17 cellular contexts compared by ENCODE assay signal in genomic region chr1:92791487-92792058, GRCh38. TPM values are rescaled to one million over a fixed set of nuclear protein-coding genes. Genes with fewer than 3 reads are reported as not detected.
DNase-seq lines count a peak whose midpoint lies in the region; ATAC-seq and TF ChIP-seq lines count a peak whose summit lies in the region.
"Had no signal": no experiment of that assay in that cellular context is flagged by ENCODE, and none has a peak within 500 bp of the region (broad histone marks: within the 10 kb centered on the region; RNA-seq: fewer than 3 reads in every experiment).

No MANE protein-coding gene starts in this region.

- H3K9me2 ChIP-seq in GM23248 (ENCODE audit: insufficient read depth) (no peaks in the 10 kb centered on the region), OCI-LY7 (ENCODE audit: insufficient read depth, low read length) (no peaks in the 10 kb centered on the region)

- POLR2A ChIA-PET in OCI-LY7 (lab: Charles Lee) = interaction anchor here (0.6 to 1.4 kb wide), 6 partner anchors 9 to 1132 kb away, joined by 3 to 5 read pairs (median 3); no protein-coding TSS in a partner anchor

- peaks cover 34% of the 10 kb centered on the region for H3K27me3 Mint-ChIP-seq in activated T-cell treated with anti-CD3 and anti-CD28 coated beads, Interleukin-2, amount 50 U/mL, for 4 hours (ENCODE audit: low read depth)

- no peaks in the 10 kb centered on the region for H3K4me1 Mint-ChIP-seq in activated T-cell treated with anti-CD3 and anti-CD28 coated beads, Interleukin-2, amount 50 U/mL, for 4 hours (ENCODE audit: low read depth)

- CTCF ChIA-PET in OCI-LY7 (lab: Charles Lee; ENCODE audit: unreplicated experiment) = no interaction called here

- no peaks in the 10 kb centered on the region for H3K9me3 ChIP-seq in GM23248 (ENCODE audit: low read depth)
- H3K9me3 ChIP-seq in OCI-LY7 (ENCODE audit: low read length) = no peaks in the 10 kb centered on the region
- no peaks in the 10 kb centered on the region for H3K9me3 ChIP-seq in right cardiac atrium (ENCODE audit: control insufficient read depth, low read length)
- H3K9me3 ChIP-seq: HAP-1, pancreas had no signal

- in situ Hi-C loops in GM23248 (cut with MboI) = no loop called here

- H3K4me2 ChIP-seq in GM23248 (ENCODE audit: unreplicated experiment) (no peak overlapping the region), OCI-LY7 (ENCODE audit: low read length) (no peak overlapping the region)
- H3K4me2 ChIP-seq: hepatocyte had no signal

- H3K36me3 ChIP-seq in GM23248 (ENCODE audit: low read depth) (no peaks in the 10 kb centered on the region), OCI-LY7 (ENCODE audit: insufficient read depth, low read length) (no peaks in the 10 kb centered on the region)
- H3K36me3 ChIP-seq: HAP-1, pancreas had no signal

- DNase-seq in GM23248 = no peak
- peak; percentile 34 for DNase-seq in NCI-H1417 treated with DMSO at 0.1 percent for 48 hours (lab: John Stamatoyannopoulos, UW)
- no peak for DNase-seq in OCI-LY7 (ENCODE audit: low spot score)
- no peak for DNase-seq in right cardiac atrium
- no peak for DNase-seq in activated T-cell treated with anti-CD3 and anti-CD28 coated beads, Interleukin-2, amount 50 U/mL, for 4 hours
- DNase-seq in erythroblast (lab: John Stamatoyannopoulos, UW) = no peak
- DNase-seq: activated CD4-positive, alpha-beta memory T cell treated with anti-CD3 and anti-CD28 coated beads for 36 hours; activated T-cell treated with anti-CD3 and anti-CD28 coated beads, Interleukin-2, amount 50 U/mL, for 72 hours; NCI-H446; pancreas; PC-3; stimulated activated CD4-positive, alpha-beta T cell treated with anti-CD3 and anti-CD28 coated beads, Interleukin-4, amount 100 ng/mL, for 4 hours had no signal

- H3F3A ChIP-seq in GM23248 (ENCODE audit: insufficient read depth) = no peaks in the 10 kb centered on the region

- H2AFZ ChIP-seq in GM23248 = peak overlapping the region; percentile 12; the same call in 1 of the 2 replicates
- H2AFZ ChIP-seq in OCI-LY7 (ENCODE audit: low read length) = 0 out of 2 replicates have a peak overlapping the region, but pooled peaks have one; percentile 22
- H2AFZ ChIP-seq: hepatocyte had no signal

- no peak overlapping the region for H3K9ac ChIP-seq in GM23248

- H3K4me3 ChIP-seq in GM23248 = no peak overlapping the region
- no peak overlapping the region for H3K4me3 ChIP-seq in OCI-LY7 (ENCODE audit: low read depth, low read length, poor library complexity, severe bottlenecking)
- peak overlapping the region; percentile 30 for H3K4me3 ChIP-seq in right cardiac atrium (ENCODE audit: low read length)
- H3K4me3 ChIP-seq: HAP-1, hepatocyte, pancreas had no signal

- H3K27ac ChIP-seq in GM23248 (no peak overlapping the region), OCI-LY7 (ENCODE audit: low read depth, low read length, poor library complexity, severe bottlenecking) (no peak overlapping the region), right cardiac atrium (ENCODE audit: low read length) (no peak overlapping the region)
- H3K27ac ChIP-seq: hepatocyte, pancreas had no signal

- BruUV-seq in OCI-LY7 (replicated peaks; lab: Mats Ljungman, UMichigan) = no TSS peak

- no peaks in the 10 kb centered on the region for H4K20me1 ChIP-seq in GM23248 (ENCODE audit: insufficient read depth)
- no peaks in the 10 kb centered on the region for H4K20me1 ChIP-seq in OCI-LY7 (ENCODE audit: insufficient read depth, low read length)

- no peak overlapping the region for H3K4me3 Mint-ChIP-seq in activated T-cell treated with anti-CD3 and anti-CD28 coated beads, Interleukin-2, amount 50 U/mL, for 4 hours
- H3K4me3 Mint-ChIP-seq: activated CD4-positive, alpha-beta memory T cell treated with anti-CD3 and anti-CD28 coated beads for 36 hours; activated naive CD8-positive, alpha-beta T cell; activated T-cell treated with anti-CD3 and anti-CD28 coated beads, Interleukin-2, amount 50 U/mL, for 72 hours had no signal

- no peaks in the 10 kb centered on the region for H3K9me3 Mint-ChIP-seq in activated T-cell treated with anti-CD3 and anti-CD28 coated beads, Interleukin-2, amount 50 U/mL, for 4 hours
- H3K9me3 Mint-ChIP-seq: activated CD4-positive, alpha-beta memory T cell treated with anti-CD3 and anti-CD28 coated beads for 36 hours; activated T-cell treated with anti-CD3 and anti-CD28 coated beads, Interleukin-2, amount 50 U/mL, for 72 hours had no signal

- no peaks in the 10 kb centered on the region for H3K27me3 ChIP-seq in GM23248 (replicated peaks; ENCODE audit: insufficient read depth)
- no peaks in the 10 kb centered on the region for H3K27me3 ChIP-seq in right cardiac atrium (ENCODE audit: control insufficient read depth, insufficient read depth)
- H3K27me3 ChIP-seq: hepatocyte, pancreas had no signal

- ATAC-seq in right cardiac atrium (peak in 1 of 2 donors; percentile 27), GM18517 (IDR thresholded peaks at IDR 0.05; ENCODE audit: unreplicated experiment) (no peak), HG02588 (IDR thresholded peaks at IDR 0.05; ENCODE audit: unreplicated experiment) (no peak)
- ATAC-seq in activated T-cell treated with anti-CD3 and anti-CD28 coated beads, Interleukin-2, amount 50 U/mL, for 4 hours = no peak
- ATAC-seq: pancreas had no signal

- intact Hi-C loops in OCI-LY7 (cut with micrococcal nuclease; ENCODE audit: unreplicated experiment) = no loop called here
- intact Hi-C loops in right cardiac atrium (cut with DNase I) = no loop called here

- 42 to 49% methylated on average over 6 of the region's 6 CpGs for WGBS in GM23248 (ENCODE audit: low coverage in 1 of 2, low lambda C conversion rate in 2 of 2, missing lambda C conversion rate in 2 of 2), 2 experiments
- WGBS in right cardiac atrium = 57% methylated on average over 6 of the region's 6 CpGs

- TF ChIP-seq CTCF in OCI-LY7 (conservative IDR thresholded peaks at IDR 0.05; ENCODE audit: low read length) = no peak

- H3K36me3 Mint-ChIP-seq in activated T-cell treated with anti-CD3 and anti-CD28 coated beads, Interleukin-2, amount 50 U/mL, for 4 hours (ENCODE audit: insufficient read depth) = no peaks in the 10 kb centered on the region
- H3K36me3 Mint-ChIP-seq: activated CD4-positive, alpha-beta memory T cell treated with anti-CD3 and anti-CD28 coated beads for 36 hours; activated naive CD8-positive, alpha-beta T cell had no signal

- TF ChIP-seq POLR2A in erythroblast (IDR thresholded peaks at IDR 0.05; ENCODE audit: low read length) = no peak

- no peaks in the 10 kb centered on the region for H3K79me2 ChIP-seq in GM23248 (ENCODE audit: insufficient read depth)
- no peaks in the 10 kb centered on the region for H3K79me2 ChIP-seq in OCI-LY7 (ENCODE audit: insufficient read depth, low read depth, low read length)
- H3K79me2 ChIP-seq: hepatocyte had no signal

- H3K4me1 ChIP-seq in GM23248 (ENCODE audit: insufficient read depth) = 0 out of 2 replicates have a peak, but pooled peaks cover 8% of the 10 kb centered on the region
- no peaks in the 10 kb centered on the region for H3K4me1 ChIP-seq in OCI-LY7 (ENCODE audit: insufficient read depth, low read length, poor library complexity, severe bottlenecking)
- H3K4me1 ChIP-seq in right cardiac atrium (ENCODE audit: control insufficient read depth, insufficient read depth, low read length) = no peaks in the 10 kb centered on the region
- H3K4me1 ChIP-seq: pancreas had no signal

RNA-seq across cellular contexts. Expression of gene EVI5, which starts 6.7 kb away (rescaled TPM):
- 16.5 and 24.5 TPM in 2 replicates for total RNA-seq in GM23248 (2014; rRNA removed; shearing (Covaris generic))
- 18.7 and 20.0 TPM in 2 replicates for polyA plus RNA-seq in GM23248 (2016; fragmentation: Nextera tagmentation; extraction: Ambion mirVana)
- 15.1 and 27.3 TPM in 2 replicates for total RNA-seq in OCI-LY7 (2014; rRNA removed; shearing (Covaris generic))
- total RNA-seq in OCI-LY7 (2022) = 22.5 and 27.8 TPM in 2 replicates
- total RNA-seq in right cardiac atrium = 10 to 100 TPM; 42.9 to 58.1 (median 48.6) TPM
- polyA plus RNA-seq in right cardiac atrium = 5.9 TPM
- 10 to 100 TPM; 28.7 to 32.9 (median 29.8) TPM for total RNA-seq in activated T-cell treated with anti-CD3 and anti-CD28 coated beads, Interleukin-2, amount 50 U/mL, for 4 hours

RNA-seq across cellular contexts. Expression of gene RPL5, which starts 40.3 kb away (rescaled TPM):
- 1,075 and 1,127 TPM in 2 replicates for total RNA-seq in GM23248 (2014; rRNA removed; shearing (Covaris generic))
- polyA plus RNA-seq in GM23248 (2016; fragmentation: Nextera tagmentation; extraction: Ambion mirVana) (733 and 750 TPM in 2 replicates), right cardiac atrium (1,138 TPM)
- total RNA-seq in OCI-LY7 (2014; rRNA removed; shearing (Covaris generic)) = 1,862 and 2,614 TPM in 2 replicates
- total RNA-seq in OCI-LY7 (2022) (1,651 and 1,677 TPM in 2 replicates), right cardiac atrium (100 to 1,000 TPM; 670 to 740 (median 678) TPM)
- total RNA-seq in activated T-cell treated with anti-CD3 and anti-CD28 coated beads, Interleukin-2, amount 50 U/mL, for 4 hours = 1,000 to 10,000 TPM; 1,884 to 1,929 (median 1,900) TPM
